Comparison of ENCODE assay signal across 17 cellular contexts in genomic region chr4:7522452-7522851, GRCh38.
A peak's percentile ranks its signal among the peaks of the same experiment; 100 is the strongest.
DNase-seq lines count a peak whose midpoint lies in the region; ATAC-seq, FAIRE-seq and TF ChIP-seq lines count a peak whose summit lies in the region.
"Had no signal": no experiment of that assay in that cellular context is flagged by ENCODE, and none has a peak within 500 bp of the region (broad histone marks: within the 10 kb centered on the region; RNA-seq: fewer than 3 reads in every experiment).

No MANE protein-coding gene starts in this region.

- H3K27me3 Mint-ChIP-seq in natural killer cell (ENCODE audit: low read depth in 2 of 2) (no peaks in the 10 kb centered on the region), immature natural killer cell (ENCODE audit: low read depth in 3 of 3) (peaks cover 6 to 10% (median 9%) of the 10 kb centered on the region in 3 donors), mesothelial cell of epicardium (ENCODE audit: low read depth) (peaks cover 55% of the 10 kb centered on the region)
- H3K27me3 Mint-ChIP-seq in natural killer cell treated with Interleukin-12 subunit alpha and Interleukin-12 subunit beta and Interleukin-15 and Interleukin-18, amount 100 ng/mL, for 72 hours = no peaks in the 10 kb centered on the region

- H3K4me2 ChIP-seq in K562 (ENCODE audit: insufficient read depth, low read length) = no peak overlapping the region

- DNase-seq in natural killer cell (no peak), K562 (ENCODE audit: extremely low read depth in 1 of 4, low spot score in 3 of 4) (no peak), immature natural killer cell (no peak), mesothelial cell of epicardium (ENCODE audit: low spot score in 2 of 2, unreplicated experiment in 2 of 2) (no peak)
- DNase-seq in natural killer cell treated with Interleukin-12 subunit alpha and Interleukin-12 subunit beta and Interleukin-15 and Interleukin-18, amount 100 ng/mL, for 72 hours (ENCODE audit: low spot score) = no peak
- DNase-seq: Caco-2; CD4-positive, CD25-positive, alpha-beta regulatory T cell; CD8-positive, alpha-beta T cell; DMS153; DND-41; GM23248 had no signal

- H4K20me1 ChIP-seq in K562 (replicated peaks; ENCODE audit: control insufficient read depth, insufficient read depth, low read length) = 0 out of 2 replicates have a peak, but pooled peaks cover 17% of the 10 kb centered on the region

- POLR2A ChIA-PET in K562 (lab: Yijun Ruan, JAX) = no interaction called here

- H3K9me3 Mint-ChIP-seq in natural killer cell (no peaks in the 10 kb centered on the region), immature natural killer cell (no peaks in the 10 kb centered on the region), mesothelial cell of epicardium (no peaks in the 10 kb centered on the region)
- no peaks in the 10 kb centered on the region for H3K9me3 Mint-ChIP-seq in natural killer cell treated with Interleukin-12 subunit alpha and Interleukin-12 subunit beta and Interleukin-15 and Interleukin-18, amount 100 ng/mL, for 72 hours
- H3K9me3 Mint-ChIP-seq: CD8-positive, alpha-beta T cell had no signal

- no peak for FAIRE-seq in K562 (lab: Jason Lieb, UNC)
- FAIRE-seq: G401.6, GM12892, GM19239 had no signal

- no TSS peak for BruUV-seq in K562 (replicated peaks; lab: Mats Ljungman, UMichigan)

- no peak for TF ChIP-seq EP300 in K562 (IDR thresholded peaks at IDR 0.05; ENCODE audit: low read length)

- peak overlapping the region in 1 of 2 donors; percentile 86 for H3K27ac Mint-ChIP-seq in natural killer cell
- peak overlapping the region in 1 of 2 donors; percentile 51 for H3K27ac Mint-ChIP-seq in natural killer cell treated with Interleukin-12 subunit alpha and Interleukin-12 subunit beta and Interleukin-15 and Interleukin-18, amount 100 ng/mL, for 72 hours
- H3K27ac Mint-ChIP-seq in immature natural killer cell = peak overlapping the region in 1 of 6 donors; percentile 40
- no peak overlapping the region for H3K27ac Mint-ChIP-seq in mesothelial cell of epicardium
- H3K27ac Mint-ChIP-seq: CD4-positive, CD25-positive, alpha-beta regulatory T cell; CD8-positive, alpha-beta T cell had no signal

- H3K36me3 Mint-ChIP-seq in natural killer cell (no peaks in the 10 kb centered on the region), immature natural killer cell (no peaks in the 10 kb centered on the region), mesothelial cell of epicardium (no peaks in the 10 kb centered on the region)
- no peaks in the 10 kb centered on the region for H3K36me3 Mint-ChIP-seq in natural killer cell treated with Interleukin-12 subunit alpha and Interleukin-12 subunit beta and Interleukin-15 and Interleukin-18, amount 100 ng/mL, for 72 hours
- H3K36me3 Mint-ChIP-seq: CD4-positive, CD25-positive, alpha-beta regulatory T cell; CD8-positive, alpha-beta T cell had no signal

- no peaks in the 10 kb centered on the region for H3K36me3 ChIP-seq in K562 (ENCODE audit: control insufficient read depth, insufficient read depth, low read length)
- H3K36me3 ChIP-seq: HAP-1 had no signal

- WGBS in K562 (ENCODE audit: insufficient coverage, low coverage, missing lambda C conversion rate) = 0% methylated on average over 6 of the region's 6 CpGs

- H3K4me1 Mint-ChIP-seq in natural killer cell (peaks cover 63 to 81% of the 10 kb centered on the region in 2 donors), immature natural killer cell (peaks cover 65 to 66% of the 10 kb centered on the region in 2 donors), mesothelial cell of epicardium (peaks cover 9% of the 10 kb centered on the region)
- H3K4me1 Mint-ChIP-seq in natural killer cell treated with Interleukin-12 subunit alpha and Interleukin-12 subunit beta and Interleukin-15 and Interleukin-18, amount 100 ng/mL, for 72 hours (ENCODE audit: low read depth in 2 of 2) = peaks cover 34 to 58% of the 10 kb centered on the region in 2 donors
- H3K4me1 Mint-ChIP-seq: CD4-positive, CD25-positive, alpha-beta regulatory T cell had no signal

- no peaks in the 10 kb centered on the region for H3K9me1 ChIP-seq in K562 (ENCODE audit: control insufficient read depth, insufficient read depth, low read length)

- no peak for TF ChIP-seq RAD21 in K562 (CRISPR knock-in tag; conservative IDR thresholded peaks at IDR 0.05 in 1 of 2, IDR thresholded peaks at IDR 0.05 in 1 of 2)

- CTCF ChIA-PET in K562 (lab: Yijun Ruan, JAX; ENCODE audit: low intra/inter-chr PET ratio) = no interaction called here

- H3K4me3 Mint-ChIP-seq in natural killer cell (peak overlapping the region; percentile 77), immature natural killer cell (peak overlapping the region; percentile 63 to 80 (median 74)), mesothelial cell of epicardium (no peak overlapping the region)
- H3K4me3 Mint-ChIP-seq in natural killer cell treated with Interleukin-12 subunit alpha and Interleukin-12 subunit beta and Interleukin-15 and Interleukin-18, amount 100 ng/mL, for 72 hours = no peak overlapping the region
- H3K4me3 Mint-ChIP-seq: CD4-positive, CD25-positive, alpha-beta regulatory T cell; CD8-positive, alpha-beta T cell had no signal

- intact Hi-C loops in natural killer cell (cut with micrococcal nuclease) (loop anchor here (5.0 to 10.0 kb wide), 2 partner anchors 88 to 130 kb away; partner anchors contain the start of gene PSAPL1), K562 (cut with micrococcal nuclease) (no loop called here)

- TF ChIP-seq CTCF in natural killer cell (IDR thresholded peaks at IDR 0.05) (no peak), K562 (IDR thresholded peaks at IDR 0.05 in 2 of 3, conservative IDR thresholded peaks at IDR 0.05 in 1 of 3; ENCODE audit: insufficient read depth in 2 of 3, low read depth in 1 of 3, low read length in 3 of 3) (no peak), mesothelial cell of epicardium (IDR thresholded peaks at IDR 0.05; ENCODE audit: unreplicated experiment) (no peak)

- TF ChIP-seq POLR2A in K562 (conservative IDR thresholded peaks at IDR 0.05) = no peak

- H3K79me2 ChIP-seq in K562 (ENCODE audit: control insufficient read depth, insufficient read depth, low read length) = no peaks in the 10 kb centered on the region

- H3K9ac ChIP-seq in K562 (ENCODE audit: insufficient read depth in 1 of 2, low read depth in 2 of 2, low read length in 2 of 2) = no peak overlapping the region
- H3K9ac ChIP-seq: GM23248 had no signal

- ATAC-seq in natural killer cell (no peak), K562 (no peak), HG03521 (IDR thresholded peaks at IDR 0.05; ENCODE audit: unreplicated experiment) (no peak)
- ATAC-seq in natural killer cell treated with Interleukin-12 subunit alpha and Interleukin-12 subunit beta and Interleukin-15 and Interleukin-18, amount 100 ng/mL, for 72 hours = no peak
- ATAC-seq: CD8-positive, alpha-beta T cell had no signal

- in situ Hi-C loops in K562 (cut with MboI) = no loop called here

- no peak overlapping the region for H2AFZ ChIP-seq in K562 (ENCODE audit: low read depth, low read length)
- H2AFZ ChIP-seq: GM23248 had no signal

- H3K4me1 ChIP-seq in K562 (replicated peaks in 1 of 2; ENCODE audit: control insufficient read depth in 2 of 2, insufficient read depth in 2 of 2, low read length in 2 of 2) = peaks cover 0 to 3% of the 10 kb centered on the region in 2 experiments; a peak in 1 of 5 replicates
- H3K4me1 ChIP-seq: Caco-2, HAP-1 had no signal

- peaks cover 5 to 71% of the 10 kb centered on the region in 2 experiments; a peak in 4 of 5 replicates for H3K27me3 ChIP-seq in K562 (ENCODE audit: control insufficient read depth in 2 of 2, insufficient read depth in 2 of 2, low read length in 2 of 2)

- H3K9me3 ChIP-seq in K562 (replicated peaks; ENCODE audit: control insufficient read depth, insufficient read depth, low read depth, low read length) = no peaks in the 10 kb centered on the region
- H3K9me3 ChIP-seq: Caco-2, HAP-1 had no signal

- no peak overlapping the region for H3K27ac ChIP-seq in K562 (ENCODE audit: extremely low read depth, low read depth, low read length)
- H3K27ac ChIP-seq: C4-2B, GM23248 had no signal

- H3K4me3 ChIP-seq in K562 = no peak overlapping the region
- H3K4me3 ChIP-seq: GM23248, HAP-1 had no signal

TF ChIP-seq in K562, 482 proteins besides CTCF, POLR2A, EP300 and RAD21:
- TF ChIP-seq ZNF512 (tag; IDR thresholded peaks at IDR 0.05) (peak; percentile 57; the same call in 1 of the 2 replicates), MEF2D (tag; conservative IDR thresholded peaks at IDR 0.05; ENCODE audit: low read depth) (no peak)
TF ChIP-seq in K562: peak in this region for 1.

Comparison
In these comparisons a context has a peak if more than half of its experiments do, and no peak if none do; other contexts are left out.
1. H3K4me3 Mint-ChIP-seq: peak in natural killer cell (single experiment) and immature natural killer cell (5 of 5); none in natural killer cell treated with Interleukin-12 subunit alpha and Interleukin-12 subunit beta and Interleukin-15 and Interleukin-18, amount 100 ng/mL, for 72 hours (single experiment) and mesothelial cell of epicardium (single experiment).